ENCODE assay signal across 10 cellular contexts in the genomic region with DNA sequence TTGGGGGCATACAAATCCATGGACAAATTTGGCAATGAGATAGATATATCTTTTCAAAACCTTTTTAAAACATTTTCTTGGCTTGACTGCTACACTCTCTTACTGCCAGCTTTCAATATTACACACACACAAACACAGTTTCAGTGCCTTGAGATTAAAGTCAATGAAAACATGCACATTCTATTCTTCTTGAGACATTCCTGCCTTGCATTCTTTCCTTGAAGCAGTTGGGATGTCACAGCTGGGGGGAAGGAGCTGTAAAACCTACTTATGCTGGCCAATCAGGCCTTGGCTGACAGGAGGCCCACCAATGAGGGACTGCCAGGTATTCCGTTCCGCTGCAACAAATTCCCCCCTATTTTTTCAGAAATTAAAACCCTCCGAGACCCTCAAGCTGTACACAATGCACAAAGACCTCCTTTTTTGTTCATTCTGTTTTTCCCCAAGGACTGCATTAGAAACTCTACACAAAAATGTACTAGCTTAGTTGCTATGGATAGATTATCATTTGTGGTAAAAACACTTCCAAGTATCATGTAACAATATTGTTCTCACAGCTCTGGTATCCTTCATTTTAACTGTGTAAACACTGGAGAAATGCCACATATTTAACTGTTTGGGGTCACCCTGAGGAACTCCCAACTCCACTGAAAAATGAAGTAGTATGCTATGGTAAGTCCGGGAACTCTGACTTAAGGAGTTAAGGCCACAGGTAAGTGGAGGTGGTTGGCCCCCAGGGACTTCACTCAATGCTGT. TPM values are rescaled to one million over a fixed set of nuclear protein-coding genes. Genes with fewer than 3 reads are reported as not detected.
A peak's percentile ranks its signal among the peaks of the same experiment; 100 is the strongest.
DNase-seq lines count a peak whose midpoint lies in the region; ATAC-seq, FAIRE-seq and TF ChIP-seq lines count a peak whose summit lies in the region.
"Had no signal": no experiment of that assay in that cellular context is flagged by ENCODE, and none has a peak within 500 bp of the region (broad histone marks: within the 10 kb centered on the region; RNA-seq: fewer than 3 reads in every experiment).

No MANE protein-coding gene starts in this region.

- DNase-seq in HTR-8/SVneo (ENCODE audit: insufficient read length, low spot score) (peak; percentile 50), coronary artery (ENCODE audit: low spot score) (peak; percentile 75), kidney glomerular epithelial cell (lab: John Stamatoyannopoulos, UW) (peak; percentile 72), DMS153 (lab: John Stamatoyannopoulos, UW) (no peak), NCI-H1048 (lab: John Stamatoyannopoulos, UW) (no peak)
- no peak for DNase-seq in activated CD4-positive, alpha-beta T cell treated with anti-CD3 and anti-CD28 coated beads, Interleukin-2, amount 10 ng/mL, durations not matched to agents 24 days and 14 days
- DNase-seq: activated naive CD8-positive, alpha-beta T cell treated with anti-CD3 and anti-CD28 coated beads for 36 hours; psoas muscle had no signal

- H3K4me1 Mint-ChIP-seq in activated CD4-positive, alpha-beta T cell treated with anti-CD3 and anti-CD28 coated beads, Interleukin-2, amount 10 ng/mL, durations not matched to agents 24 days and 14 days, result no peaks in the 10 kb centered on the region
- H3K4me1 Mint-ChIP-seq: activated naive CD8-positive, alpha-beta T cell treated with anti-CD3 and anti-CD28 coated beads for 36 hours had no signal

- H3K27me3 Mint-ChIP-seq in activated CD4-positive, alpha-beta T cell treated with anti-CD3 and anti-CD28 coated beads, Interleukin-2, amount 10 ng/mL, durations not matched to agents 24 days and 14 days, result peaks cover 27% of the 10 kb centered on the region
- H3K27me3 Mint-ChIP-seq: activated naive CD8-positive, alpha-beta T cell treated with anti-CD3 and anti-CD28 coated beads for 36 hours had no signal

- FAIRE-seq in HTR-8/SVneo (lab: Jason Lieb, UNC), result no peak

- H3K27ac ChIP-seq in coronary artery, result peak overlapping the region; percentile 50 to 94
- H3K27ac ChIP-seq in stomach smooth muscle (ENCODE audit: low read length), result peak overlapping the region; percentile 66
- H3K27ac ChIP-seq: psoas muscle had no signal

- H3K4me3 ChIP-seq in coronary artery, result peak overlapping the region; percentile 49
- peak overlapping the region; percentile 3 to 22 for H3K4me3 ChIP-seq in stomach smooth muscle (ENCODE audit: low read length in 2 of 2)
- H3K4me3 ChIP-seq: psoas muscle had no signal

- no peak for TF ChIP-seq POLR2A in GM18505 (IDR thresholded peaks at IDR 0.05; ENCODE audit: borderline replicate concordance, extremely low read depth, insufficient read depth, insufficient read length)

- H3K27me3 ChIP-seq in stomach smooth muscle (ENCODE audit: control insufficient read depth in 1 of 2, insufficient read depth in 2 of 2, low read length in 2 of 2), result no peaks in the 10 kb centered on the region

- intact Hi-C loops in activated CD4-positive, alpha-beta T cell treated with anti-CD3 and anti-CD28 coated beads, Interleukin-2, amount 10 ng/mL, durations not matched to agents 24 days and 14 days (cut with micrococcal nuclease), result no loop called here

- no peak for ATAC-seq in GM18505 (IDR thresholded peaks at IDR 0.05; ENCODE audit: unreplicated experiment)
- ATAC-seq: psoas muscle had no signal

- no peak overlapping the region for H3K27ac Mint-ChIP-seq in activated CD4-positive, alpha-beta T cell treated with anti-CD3 and anti-CD28 coated beads, Interleukin-2, amount 10 ng/mL, durations not matched to agents 24 days and 14 days
- H3K27ac Mint-ChIP-seq: activated naive CD8-positive, alpha-beta T cell treated with anti-CD3 and anti-CD28 coated beads for 36 hours had no signal

- no peaks in the 10 kb centered on the region for H3K9me3 ChIP-seq in stomach smooth muscle (ENCODE audit: control insufficient read depth in 2 of 2, low read length in 2 of 2)
- H3K9me3 ChIP-seq: psoas muscle had no signal

- peaks cover 19 to 25% of the 10 kb centered on the region in 2 donors for H3K36me3 ChIP-seq in stomach smooth muscle (ENCODE audit: control insufficient read depth in 2 of 2, insufficient read depth in 2 of 2, low read length in 2 of 2)

- no peak for TF ChIP-seq CTCF in coronary artery (IDR thresholded peaks at IDR 0.05)

- H3K4me1 ChIP-seq in stomach smooth muscle (ENCODE audit: control insufficient read depth, insufficient read depth, low read length), result peaks cover 56% of the 10 kb centered on the region
- H3K4me1 ChIP-seq: psoas muscle had no signal

- H3K9me3 Mint-ChIP-seq in activated CD4-positive, alpha-beta T cell treated with anti-CD3 and anti-CD28 coated beads, Interleukin-2, amount 10 ng/mL, durations not matched to agents 24 days and 14 days, result no peaks in the 10 kb centered on the region
- H3K9me3 Mint-ChIP-seq: activated naive CD8-positive, alpha-beta T cell treated with anti-CD3 and anti-CD28 coated beads for 36 hours had no signal

- no peak overlapping the region for H3K4me3 Mint-ChIP-seq in activated CD4-positive, alpha-beta T cell treated with anti-CD3 and anti-CD28 coated beads, Interleukin-2, amount 10 ng/mL, durations not matched to agents 24 days and 14 days
- H3K4me3 Mint-ChIP-seq: activated naive CD8-positive, alpha-beta T cell treated with anti-CD3 and anti-CD28 coated beads for 36 hours had no signal

- peak overlapping the region in 1 of 2 donors; percentile 10 for H3K9ac ChIP-seq in stomach smooth muscle (ENCODE audit: low read length in 2 of 2)

- H3K36me3 Mint-ChIP-seq in activated CD4-positive, alpha-beta T cell treated with anti-CD3 and anti-CD28 coated beads, Interleukin-2, amount 10 ng/mL, durations not matched to agents 24 days and 14 days (ENCODE audit: low read depth), result no peaks in the 10 kb centered on the region
- H3K36me3 Mint-ChIP-seq: activated naive CD8-positive, alpha-beta T cell treated with anti-CD3 and anti-CD28 coated beads for 36 hours had no signal

RNA-seq across cellular contexts. Expression of a gene that starts 18.5 kb away (rescaled TPM):
- total RNA-seq in activated CD4-positive, alpha-beta T cell treated with anti-CD3 and anti-CD28 coated beads, Interleukin-2, amount 10 ng/mL, durations not matched to agents 24 days and 14 days, result 0.12 and 0.26 TPM in 2 replicates

Comparison
In these comparisons a context has a peak if more than half of its experiments do, and no peak if none do; other contexts are left out.
1. DNase-seq: peak in HTR-8/SVneo (single experiment), coronary artery (single experiment) and kidney glomerular epithelial cell (single experiment); none in activated CD4-positive, alpha-beta T cell treated with anti-CD3 and anti-CD28 coated beads, Interleukin-2, amount 10 ng/mL, durations not matched to agents 24 days and 14 days (single experiment), DMS153 (single experiment) and NCI-H1048 (single experiment).